8 cellular contexts compared by ENCODE assay signal in genomic region chr7:105678811-105679495, GRCh38.
DNase-seq lines count a peak whose midpoint lies in the region; ATAC-seq and TF ChIP-seq lines count a peak whose summit lies in the region.

No MANE protein-coding gene starts in this region.

- intact Hi-C loops in ascending aorta (cut with DNase I): no loop called here

- no peak for ATAC-seq in stimulated activated naive CD8-positive, alpha-beta T cell treated with anti-CD3 and anti-CD28 coated beads, Interleukin-15, Interleukin-2, amounts not matched to agents 100 U/mL and 50 U/mL, for 24 hours

- no peaks in the 10 kb centered on the region for H3K79me2 ChIP-seq in ACC112 (ENCODE audit: control insufficient read depth, insufficient read depth, low read length, unreplicated experiment)

- no peaks in the 10 kb centered on the region for H3K9me3 ChIP-seq in ascending aorta

- H2AFZ ChIP-seq in ACC112 (ENCODE audit: low read length, unreplicated experiment): peak overlapping the region; percentile 67

- H3K4me3 Mint-ChIP-seq in endothelial cell (ENCODE audit: unreplicated experiment): no peak overlapping the region

- H3K9me3 Mint-ChIP-seq in endothelial cell (ENCODE audit: unreplicated experiment): no peaks in the 10 kb centered on the region

- DNase-seq in NB4 (ENCODE audit: low read depth): peak; percentile 90
- DNase-seq in ascending aorta (ENCODE audit: low spot score in 2 of 2): peak; percentile 71 to 90
- peak; percentile 75 for DNase-seq in kidney tubule cell (ENCODE audit: low spot score)
- DNase-seq in stimulated activated naive CD8-positive, alpha-beta T cell treated with anti-CD3 and anti-CD28 coated beads, Interleukin-15, Interleukin-2, amounts not matched to agents 100 U/mL and 50 U/mL, for 24 hours: peak; percentile 31
- DNase-seq in endothelial cell (ENCODE audit: low spot score): no peak
- no peak for DNase-seq in NCI-H69 (lab: John Stamatoyannopoulos, UW)

- H3K27ac Mint-ChIP-seq in endothelial cell (ENCODE audit: unreplicated experiment): no peak overlapping the region

- peaks cover 5% of the 10 kb centered on the region for H3K36me3 Mint-ChIP-seq in endothelial cell (ENCODE audit: low read depth, unreplicated experiment)

- peaks cover 7% of the 10 kb centered on the region for H3K4me1 Mint-ChIP-seq in endothelial cell (ENCODE audit: unreplicated experiment)

- TF ChIP-seq CTCF in NB4 (IDR thresholded peaks at IDR 0.05; ENCODE audit: low read depth, low read length): no peak
- TF ChIP-seq CTCF in ascending aorta (IDR thresholded peaks at IDR 0.05): no peak
- TF ChIP-seq CTCF in endothelial cell (IDR thresholded peaks at IDR 0.05; ENCODE audit: unreplicated experiment): no peak

- TF ChIP-seq POLR2A in GM19193 (IDR thresholded peaks at IDR 0.05; ENCODE audit: extremely low read depth, insufficient read depth, insufficient read length): peak; percentile 24
- TF ChIP-seq POLR2A in NB4 (IDR thresholded peaks at IDR 0.05; ENCODE audit: extremely low read depth, insufficient read length): peak; percentile 65

- H3K27me3 Mint-ChIP-seq in endothelial cell (ENCODE audit: unreplicated experiment): peaks cover 6% of the 10 kb centered on the region

- H3K27ac ChIP-seq in ACC112 (ENCODE audit: low read depth, low read length): no peak overlapping the region
- H3K27ac ChIP-seq in ascending aorta: peak overlapping the region; percentile 58 to 62

- H3K4me3 ChIP-seq in ACC112 (ENCODE audit: low read depth, low read length): peak overlapping the region; percentile 66
- peak overlapping the region; percentile 77 for H3K4me3 ChIP-seq in NB4 (ENCODE audit: low read depth, low read length)
- peak overlapping the region; percentile 43 to 59 for H3K4me3 ChIP-seq in ascending aorta

- no peaks in the 10 kb centered on the region for H3K27me3 ChIP-seq in ACC112 (ENCODE audit: insufficient read depth, low read length)
- H3K27me3 ChIP-seq in ascending aorta: no peaks in the 10 kb centered on the region

- H3K36me3 ChIP-seq in ACC112 (ENCODE audit: insufficient read depth, low read length) (no peaks in the 10 kb centered on the region), ascending aorta (no peaks in the 10 kb centered on the region)

- H3K4me1 ChIP-seq in ACC112 (ENCODE audit: control insufficient read depth, insufficient read depth, low read length, unreplicated experiment) (peaks cover 23% of the 10 kb centered on the region), ascending aorta (peaks cover 0 to 8% of the 10 kb centered on the region in 2 donors)

Comparison
In these comparisons a context has a peak if more than half of its experiments do, and no peak if none do; other contexts are left out.
1. DNase-seq: peak in NB4 (single experiment), ascending aorta (2 of 2), kidney tubule cell (single experiment) and stimulated activated naive CD8-positive, alpha-beta T cell treated with anti-CD3 and anti-CD28 coated beads, Interleukin-15, Interleukin-2, amounts not matched to agents 100 U/mL and 50 U/mL, for 24 hours (single experiment); none in endothelial cell (single experiment) and NCI-H69 (single experiment).
2. Peak in every context shown above with its lines, with median percentiles within 50 percentile points of each other: H3K4me3 ChIP-seq.